Comparison of ENCODE assay signal across 8 cellular contexts in the genomic region with DNA sequence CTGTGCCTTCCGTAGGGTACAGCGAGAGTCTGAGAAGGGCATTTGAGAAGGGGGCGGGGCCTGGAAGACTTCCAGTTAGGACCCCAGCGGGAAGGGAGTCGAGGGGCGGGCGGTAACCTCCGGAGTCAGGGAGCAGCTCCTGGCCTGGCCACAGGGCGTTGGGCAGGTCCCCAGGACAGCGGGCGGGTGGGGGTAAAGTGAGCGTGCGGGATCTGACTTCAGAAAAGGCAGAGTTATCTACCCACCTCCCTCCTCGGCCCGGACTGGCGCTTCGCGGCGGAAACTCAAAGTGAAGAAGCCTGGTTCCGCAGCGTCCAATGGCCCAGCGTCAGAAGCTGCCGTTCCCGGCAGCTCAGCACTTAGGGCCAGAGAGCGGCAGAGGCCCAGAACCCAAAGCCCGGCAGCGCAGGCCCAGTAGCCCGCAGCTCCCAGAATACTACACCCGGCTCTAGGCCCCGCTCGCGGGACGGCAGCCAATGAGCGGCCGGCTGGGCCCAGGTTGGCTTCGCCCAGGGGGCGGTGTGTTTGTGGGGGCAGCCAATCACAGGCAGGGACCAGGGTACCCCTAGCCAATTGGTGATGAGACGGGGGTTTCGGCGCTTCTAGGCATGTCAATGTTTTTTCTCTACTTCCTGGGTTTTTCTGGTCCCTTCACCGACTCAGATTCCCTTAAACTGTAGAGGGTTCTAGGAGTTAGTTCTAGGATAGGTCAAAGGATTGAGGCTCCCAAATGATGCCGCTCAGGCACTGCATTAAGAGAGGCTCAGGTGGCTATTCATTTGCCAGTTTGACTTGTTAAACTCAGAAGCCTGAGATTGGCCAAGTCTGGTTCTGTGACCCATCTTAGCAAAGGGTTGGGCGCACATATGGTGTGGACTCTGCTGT. TPM values are rescaled to one million over a fixed set of nuclear protein-coding genes. Genes with fewer than 3 reads are reported as not detected.
DNase-seq lines count a peak whose midpoint lies in the region; ATAC-seq and TF ChIP-seq lines count a peak whose summit lies in the region.

A gene with protein sequence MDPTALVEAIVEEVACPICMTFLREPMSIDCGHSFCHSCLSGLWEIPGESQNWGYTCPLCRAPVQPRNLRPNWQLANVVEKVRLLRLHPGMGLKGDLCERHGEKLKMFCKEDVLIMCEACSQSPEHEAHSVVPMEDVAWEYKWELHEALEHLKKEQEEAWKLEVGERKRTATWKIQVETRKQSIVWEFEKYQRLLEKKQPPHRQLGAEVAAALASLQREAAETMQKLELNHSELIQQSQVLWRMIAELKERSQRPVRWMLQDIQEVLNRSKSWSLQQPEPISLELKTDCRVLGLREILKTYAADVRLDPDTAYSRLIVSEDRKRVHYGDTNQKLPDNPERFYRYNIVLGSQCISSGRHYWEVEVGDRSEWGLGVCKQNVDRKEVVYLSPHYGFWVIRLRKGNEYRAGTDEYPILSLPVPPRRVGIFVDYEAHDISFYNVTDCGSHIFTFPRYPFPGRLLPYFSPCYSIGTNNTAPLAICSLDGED (minus strand): TSS at position 450 of the 885 bp plus-strand sequence. CDS start 2,727 bp downstream, outside the sequence.

- TF ChIP-seq CTCF in OCI-LY1 (IDR thresholded peaks at IDR 0.05; ENCODE audit: low read length) (no peak), mucosa of descending colon (IDR thresholded peaks at IDR 0.05) (no peak)

- H3K79me2 ChIP-seq in OCI-LY1 (ENCODE audit: insufficient read depth, low read length): no peaks in the 10 kb centered on the region

- H2AFZ ChIP-seq in OCI-LY1 (ENCODE audit: low read length): peak within 1 kb of the TSS; percentile 99

- H3K4me3 ChIP-seq in OCI-LY1 (ENCODE audit: low read depth, low read length, poor library complexity, severe bottlenecking): peak within 1 kb of the TSS; percentile 78
- peak within 1 kb of the TSS; percentile 44 for H3K4me3 ChIP-seq in mucosa of descending colon

- H3K9me2 ChIP-seq in OCI-LY1 (ENCODE audit: low read depth, low read length): no peaks in the 10 kb centered on the region

- peaks cover 23% of the 10 kb centered on the region for H3K4me1 ChIP-seq in OCI-LY1 (ENCODE audit: insufficient read depth, low read length, severe bottlenecking)
- H3K4me1 ChIP-seq in mucosa of descending colon (ENCODE audit: low read depth): no peaks in the 10 kb centered on the region

- H3K36me3 ChIP-seq in OCI-LY1 (ENCODE audit: insufficient read depth, low read length) (peaks cover 8% of the 10 kb centered on the region; the same call in 1 of the 2 replicates), mucosa of descending colon (ENCODE audit: low read depth) (no peaks in the 10 kb centered on the region)

- H3K9me3 ChIP-seq in OCI-LY1 (ENCODE audit: low read length) (no peaks in the 10 kb centered on the region), mucosa of descending colon (no peaks in the 10 kb centered on the region)

- H3F3A ChIP-seq in OCI-LY1 (ENCODE audit: insufficient read depth, low read length): no peaks in the 10 kb centered on the region

- ATAC-seq in GM21360 (IDR thresholded peaks at IDR 0.05; ENCODE audit: unreplicated experiment) (peak; percentile 100), mucosa of descending colon (peak; percentile 99)

- H3K9ac ChIP-seq in OCI-LY1 (ENCODE audit: low read length): peak within 1 kb of the TSS; percentile 77

- H4K20me1 ChIP-seq in OCI-LY1 (ENCODE audit: insufficient read depth, low read length): no peaks in the 10 kb centered on the region

- H3K27me3 ChIP-seq in OCI-LY1 (ENCODE audit: insufficient read depth, low read length): no peaks in the 10 kb centered on the region

- peak within 1 kb of the TSS; percentile 28 for H3K27ac ChIP-seq in OCI-LY1 (ENCODE audit: low read depth, low read length, poor library complexity, severe bottlenecking)

- H3K4me2 ChIP-seq in OCI-LY1 (ENCODE audit: low read length): peak within 1 kb of the TSS; percentile 75

- intact Hi-C loops in mucosa of descending colon (cut with DNase I, micrococcal nuclease): no loop called here

- DNase-seq in COLO668 (lab: John Stamatoyannopoulos, UW; ENCODE audit: unreplicated experiment) (peak; percentile 96), HT1080 (ENCODE audit: low read depth) (peak; percentile 97), activated T-cell treated with anti-CD3 and anti-CD28 coated beads for 4 hours (peak; percentile 93), epidermal melanocyte (ENCODE audit: insufficient read length, low spot score) (peak; percentile 94), mucosa of descending colon (peak; percentile 96 to 98 (median 97))
- DNase-seq in stimulated activated CD8-positive, alpha-beta memory T cell treated with anti-CD3 and anti-CD28 coated beads, Interleukin-4, amount 100 ng/mL, for 24 hours (ENCODE audit: low read depth): peak; percentile 93

RNA-seq across cellular contexts. Expression of the gene that starts here (rescaled TPM):
- 7.7 and 8.3 TPM in 2 replicates for total RNA-seq in HT1080 (2014; rRNA removed; shearing (Covaris generic))
- 9.4 and 10.5 TPM in 2 replicates for polyA plus RNA-seq in HT1080 (2015; cell fraction: cytosol; rRNA removed)
- polyA plus RNA-seq in HT1080 (2015; cell fraction: nucleus; rRNA removed): 18.2 and 23.2 TPM in 2 replicates
- 10 to 100 TPM; 17.6 to 21.7 (median 19.4) TPM for total RNA-seq in mucosa of descending colon

Comparison
In these comparisons a context has a peak if more than half of its experiments do, and no peak if none do; other contexts are left out.
1. Peak in every context shown above with its lines: DNase-seq, ATAC-seq, H3K4me3 ChIP-seq and H3K27ac ChIP-seq.